In genomic region chr15:86653344-86654192, GRCh38 we compare ENCODE assay signal across 19 cellular contexts.
DNase-seq lines count a peak whose midpoint lies in the region; ATAC-seq, FAIRE-seq and TF ChIP-seq lines count a peak whose summit lies in the region.
"Had no signal": no experiment of that assay in that cellular context is flagged by ENCODE, and none has a peak within 500 bp of the region (broad histone marks: within the 10 kb centered on the region; RNA-seq: fewer than 3 reads in every experiment).

No MANE protein-coding gene starts in this region.

- no peak overlapping the region for H3K9ac ChIP-seq in PC-3 (ENCODE audit: low read length)

- H3K9me3 ChIP-seq in PC-3 (ENCODE audit: low read length) (no peaks in the 10 kb centered on the region), small intestine (ENCODE audit: control insufficient read depth, low read depth) (no peaks in the 10 kb centered on the region), left ventricle myocardium inferior (replicated peaks) (no peaks in the 10 kb centered on the region)
- H3K9me3 ChIP-seq: heart right ventricle, uterus had no signal

- H3K27ac ChIP-seq in PC-3 (ENCODE audit: low read length) (no peak overlapping the region), small intestine (ENCODE audit: low read depth in 1 of 2, low read length in 1 of 2) (peak overlapping the region in 1 of 2 donors; percentile 8), left ventricle myocardium inferior (replicated peaks) (no peak overlapping the region)
- H3K27ac ChIP-seq: cardiac muscle cell, heart right ventricle, HL-60, uterus had no signal

- WGBS in small intestine, 3 donors = 76 to 87% (median 81%) methylated on average over 6 of the region's 6 CpGs

- no TSS peak for BruUV-seq in PC-3 (replicated peaks; lab: Mats Ljungman, UMichigan)

- H3K4me2 ChIP-seq in PC-3 (ENCODE audit: low read length) = no peak overlapping the region

- no peaks in the 10 kb centered on the region for H3K4me1 ChIP-seq in PC-3 (ENCODE audit: insufficient read depth, low read length)
- no peaks in the 10 kb centered on the region for H3K4me1 ChIP-seq in small intestine (ENCODE audit: control insufficient read depth in 2 of 2, insufficient read depth in 1 of 2, low read depth in 1 of 2, low read length in 1 of 2)
- H3K4me1 ChIP-seq in left ventricle myocardium inferior = no peaks in the 10 kb centered on the region
- H3K4me1 ChIP-seq: heart right ventricle, uterus had no signal

- H3K27me3 ChIP-seq in PC-3 (ENCODE audit: low read length) (no peaks in the 10 kb centered on the region), small intestine (ENCODE audit: control insufficient read depth in 2 of 2, insufficient read depth in 2 of 2, low read length in 2 of 2) (no peaks in the 10 kb centered on the region), left ventricle myocardium inferior (ENCODE audit: low read depth) (no peaks in the 10 kb centered on the region)
- H3K27me3 ChIP-seq: cardiac muscle cell, heart right ventricle, uterus had no signal

- H3F3A ChIP-seq in PC-3 (ENCODE audit: low read length, unreplicated experiment) = no peaks in the 10 kb centered on the region

- peaks cover 4% of the 10 kb centered on the region for H3K9me3 Mint-ChIP-seq in activated CD4-positive, alpha-beta T cell treated with anti-CD3 and anti-CD28 coated beads, Interleukin-2, amount 10 ng/mL, durations not matched to agents 7 days and 5 days
- peaks cover 2% of the 10 kb centered on the region for H3K9me3 Mint-ChIP-seq in activated naive CD8-positive, alpha-beta T cell treated with anti-CD3 and anti-CD28 coated beads for 36 hours
- H3K9me3 Mint-ChIP-seq: neural crest cell had no signal

- POLR2A ChIA-PET in activated CD4-positive, alpha-beta T cell treated with anti-CD3 and anti-CD28 coated beads, Interleukin-2, amount 10 ng/mL, durations not matched to agents 7 days and 5 days (lab: Charles Lee) = no interaction called here
- POLR2A ChIA-PET in PC-3 (lab: Charles Lee; ENCODE audit: unreplicated experiment) = no interaction called here

- no peaks in the 10 kb centered on the region for H3K9me2 ChIP-seq in PC-3 (replicated peaks; ENCODE audit: low read length)

- peak overlapping the region; percentile 44 for H3K4me3 Mint-ChIP-seq in activated CD4-positive, alpha-beta T cell treated with anti-CD3 and anti-CD28 coated beads, Interleukin-2, amount 10 ng/mL, durations not matched to agents 7 days and 5 days
- H3K4me3 Mint-ChIP-seq in activated naive CD8-positive, alpha-beta T cell treated with anti-CD3 and anti-CD28 coated beads for 36 hours = peak overlapping the region; percentile 19
- H3K4me3 Mint-ChIP-seq: memory B cell, neural crest cell had no signal

- no peaks in the 10 kb centered on the region for H3K79me2 ChIP-seq in PC-3 (ENCODE audit: low read length)

- no peak for TF ChIP-seq CTCF in PC-3 (conservative IDR thresholded peaks at IDR 0.05; ENCODE audit: low read depth, low read length)
- TF ChIP-seq CTCF in left ventricle myocardium inferior (IDR thresholded peaks at IDR 0.05; ENCODE audit: borderline replicate concordance) = no peak

- no peaks in the 10 kb centered on the region for H4K20me1 ChIP-seq in PC-3 (ENCODE audit: low read length)

- H3K27me3 Mint-ChIP-seq in activated CD4-positive, alpha-beta T cell treated with anti-CD3 and anti-CD28 coated beads, Interleukin-2, amount 10 ng/mL, durations not matched to agents 7 days and 5 days = no peaks in the 10 kb centered on the region
- no peaks in the 10 kb centered on the region for H3K27me3 Mint-ChIP-seq in activated naive CD8-positive, alpha-beta T cell treated with anti-CD3 and anti-CD28 coated beads for 36 hours
- H3K27me3 Mint-ChIP-seq: memory B cell had no signal

- intact Hi-C loops in PC-3 (cut with micrococcal nuclease) = no loop called here
- intact Hi-C loops in posterior cingulate gyrus (cut with DNase I) = no loop called here
- intact Hi-C loops in left ventricle myocardium inferior (cut with micrococcal nuclease) = no loop called here

- no peak overlapping the region for H2AFZ ChIP-seq in PC-3 (ENCODE audit: low read length)

- H3K36me3 Mint-ChIP-seq in activated CD4-positive, alpha-beta T cell treated with anti-CD3 and anti-CD28 coated beads, Interleukin-2, amount 10 ng/mL, durations not matched to agents 7 days and 5 days (ENCODE audit: low read depth) = peaks cover 12% of the 10 kb centered on the region
- peaks cover 4% of the 10 kb centered on the region for H3K36me3 Mint-ChIP-seq in activated naive CD8-positive, alpha-beta T cell treated with anti-CD3 and anti-CD28 coated beads for 36 hours
- H3K36me3 Mint-ChIP-seq: memory B cell had no signal

- FAIRE-seq in small intestine (lab: Jason Lieb, UNC) = no peak

- peaks cover 57% of the 10 kb centered on the region for H3K4me1 Mint-ChIP-seq in activated CD4-positive, alpha-beta T cell treated with anti-CD3 and anti-CD28 coated beads, Interleukin-2, amount 10 ng/mL, durations not matched to agents 7 days and 5 days
- H3K4me1 Mint-ChIP-seq in activated naive CD8-positive, alpha-beta T cell treated with anti-CD3 and anti-CD28 coated beads for 36 hours = peaks cover 54% of the 10 kb centered on the region
- H3K4me1 Mint-ChIP-seq: neural crest cell had no signal

- H3K4me3 ChIP-seq in PC-3 (ENCODE audit: low read length) (no peak overlapping the region), small intestine (ENCODE audit: low read depth in 1 of 2, low read length in 2 of 2) (no peak overlapping the region), left ventricle myocardium inferior (no peak overlapping the region)
- H3K4me3 ChIP-seq: cardiac muscle cell, heart right ventricle, uterus had no signal

- no peak for ATAC-seq in PC-3
- ATAC-seq: heart right ventricle had no signal

- H3K27ac Mint-ChIP-seq in activated CD4-positive, alpha-beta T cell treated with anti-CD3 and anti-CD28 coated beads, Interleukin-2, amount 10 ng/mL, durations not matched to agents 7 days and 5 days = peak overlapping the region; percentile 87
- H3K27ac Mint-ChIP-seq in activated naive CD8-positive, alpha-beta T cell treated with anti-CD3 and anti-CD28 coated beads for 36 hours = peak overlapping the region; percentile 65
- H3K27ac Mint-ChIP-seq: memory B cell had no signal

- H3K36me3 ChIP-seq in PC-3 (ENCODE audit: low read depth, low read length) = no peaks in the 10 kb centered on the region
- H3K36me3 ChIP-seq in small intestine (ENCODE audit: control insufficient read depth in 2 of 2, insufficient read depth in 2 of 2, low read length in 2 of 2) = no peaks in the 10 kb centered on the region
- no peaks in the 10 kb centered on the region for H3K36me3 ChIP-seq in left ventricle myocardium inferior
- H3K36me3 ChIP-seq: cardiac muscle cell, heart right ventricle, uterus had no signal

- CTCF ChIA-PET in activated CD4-positive, alpha-beta T cell treated with anti-CD3 and anti-CD28 coated beads, Interleukin-2, amount 10 ng/mL, durations not matched to agents 7 days and 5 days (lab: Charles Lee) = interaction anchor here (1.0 to 2.3 kb wide), 3 partner anchors 9 to 41 kb away, joined by 3 to 6 read pairs (median 3); no protein-coding TSS in a partner anchor
- CTCF ChIA-PET in PC-3 (lab: Charles Lee) = no interaction called here

- peak; percentile 23 for DNase-seq in activated CD4-positive, alpha-beta T cell treated with anti-CD3 and anti-CD28 coated beads, Interleukin-2, amount 10 ng/mL, durations not matched to agents 7 days and 5 days
- DNase-seq in activated CD4-positive, alpha-beta T cell treated with anti-CD3 and anti-CD28 coated beads for 4 hours = no peak
- DNase-seq in PC-3 (peak; percentile 4), small intestine (peak; percentile 37), posterior cingulate gyrus (no peak), left ventricle myocardium inferior (no peak), A172 (ENCODE audit: low spot score) (no peak)
- no peak for DNase-seq in activated naive CD8-positive, alpha-beta T cell treated with anti-CD3 and anti-CD28 coated beads for 36 hours
- DNase-seq: heart right ventricle, islet precursor cell, KG1, NCI-H1105, retina, SHP77, uterus had no signal

Comparison
In these comparisons a context has a peak if more than half of its experiments do, and no peak if none do; other contexts are left out.
1. DNase-seq: peak in activated CD4-positive, alpha-beta T cell treated with anti-CD3 and anti-CD28 coated beads, Interleukin-2, amount 10 ng/mL, durations not matched to agents 7 days and 5 days (single experiment), PC-3 (single experiment) and small intestine (single experiment); none in activated CD4-positive, alpha-beta T cell treated with anti-CD3 and anti-CD28 coated beads for 4 hours (0 of 2), activated naive CD8-positive, alpha-beta T cell treated with anti-CD3 and anti-CD28 coated beads for 36 hours (single experiment), posterior cingulate gyrus (0 of 10), left ventricle myocardium inferior (single experiment) and A172 (single experiment).